In genomic region chr19:33304760-33305647, GRCh38 we compare ENCODE assay signal across 1 cellular context.
TF ChIP-seq lines count a peak whose summit lies in the region.

No MANE protein-coding gene starts in this region.

TF ChIP-seq in HepG2, 621 proteins besides CTCF, POLR2A, EP300 and RAD21 (continued from another document and continues in another):
- TF ChIP-seq PRDM15 (CRISPR knock-in tag; IDR thresholded peaks at IDR 0.05) (no peak), ZNF672 (CRISPR knock-in tag; IDR thresholded peaks at IDR 0.05) (no peak), PHB2 (IDR thresholded peaks at IDR 0.05; ENCODE audit: partially characterized antibody) (no peak), MYPOP (CRISPR knock-in tag; IDR thresholded peaks at IDR 0.05) (no peak), DMAP1 (CRISPR knock-in tag; IDR thresholded peaks at IDR 0.05) (0 out of 2 replicates have a peak, but pooled peaks have one; percentile 40), PBX3 (CRISPR knock-in tag; IDR thresholded peaks at IDR 0.05; ENCODE audit: borderline replicate concordance) (no peak), NCOA2 (CRISPR knock-in tag; IDR thresholded peaks at IDR 0.05) (no peak), HOXA3 (CRISPR knock-in tag; IDR thresholded peaks at IDR 0.05) (peak; percentile 42), SOX5 (CRISPR knock-in tag; IDR thresholded peaks at IDR 0.05; ENCODE audit: borderline replicate concordance) (no peak), HNRNPK (IDR thresholded peaks at IDR 0.05; ENCODE audit: low read depth, low read length, poor library complexity, severe bottlenecking) (no peak), CENPT (CRISPR knock-in tag; IDR thresholded peaks at IDR 0.05; ENCODE audit: low read depth) (no peak), STAG1 (CRISPR knock-in tag; IDR thresholded peaks at IDR 0.05) (peak; percentile 46; the same call in 1 of the 2 replicates), ZNF335 (CRISPR knock-in tag; IDR thresholded peaks at IDR 0.05) (no peak), HIC2 (CRISPR knock-in tag; IDR thresholded peaks at IDR 0.05; ENCODE audit: low read depth) (no peak), ZNF841 (CRISPR knock-in tag; IDR thresholded peaks at IDR 0.05; ENCODE audit: borderline replicate concordance) (no peak), ZNF772 (CRISPR knock-in tag; IDR thresholded peaks at IDR 0.05) (no peak), KMT2A (CRISPR knock-in tag; IDR thresholded peaks at IDR 0.05) (no peak), NR0B2 (CRISPR knock-in tag; IDR thresholded peaks at IDR 0.05) (no peak), MAZ (IDR thresholded peaks at IDR 0.05; ENCODE audit: borderline replicate concordance, low read depth, low read length) (no peak), MAZ (CRISPR knock-in tag; IDR thresholded peaks at IDR 0.05; ENCODE audit: low read depth) (no peak), GTF3A (CRISPR knock-in tag; conservative IDR thresholded peaks at IDR 0.05) (no peak), ZNF724P (CRISPR knock-in tag; IDR thresholded peaks at IDR 0.05; ENCODE audit: borderline replicate concordance) (no peak), GABPA (IDR thresholded peaks at IDR 0.05; ENCODE audit: low read depth, low read length) (no peak), GABPA (CRISPR knock-in tag; IDR thresholded peaks at IDR 0.05; ENCODE audit: low read depth) (no peak), RFX1 (IDR thresholded peaks at IDR 0.05) (no peak), HMGXB4 (CRISPR knock-in tag; IDR thresholded peaks at IDR 0.05; ENCODE audit: borderline replicate concordance in 1 of 2, low read depth in 1 of 2) (peak; percentile 42 to 52; a peak in 1 of 4 replicates), ELF4 (CRISPR knock-in tag; IDR thresholded peaks at IDR 0.05; ENCODE audit: borderline replicate concordance) (no peak), RFXAP (CRISPR knock-in tag; IDR thresholded peaks at IDR 0.05; ENCODE audit: borderline replicate concordance) (no peak), ETS1 (CRISPR knock-in tag; IDR thresholded peaks at IDR 0.05) (no peak), ZNF225 (CRISPR knock-in tag; IDR thresholded peaks at IDR 0.05) (no peak), REXO4 (CRISPR knock-in tag; IDR thresholded peaks at IDR 0.05; ENCODE audit: borderline replicate concordance) (0 out of 2 replicates have a peak, but pooled peaks have one; percentile 36), TBX2 (CRISPR knock-in tag; IDR thresholded peaks at IDR 0.05; ENCODE audit: borderline replicate concordance) (no peak), BRCA1 (CRISPR knock-in tag; IDR thresholded peaks at IDR 0.05) (no peak), THAP11 (CRISPR knock-in tag; IDR thresholded peaks at IDR 0.05) (no peak), TOPORS (CRISPR knock-in tag; IDR thresholded peaks at IDR 0.05) (no peak), ATF7-NPFF (CRISPR knock-in tag; IDR thresholded peaks at IDR 0.05; ENCODE audit: low read depth) (no peak), SOX6 (IDR thresholded peaks at IDR 0.05) (no peak), SOX6 (CRISPR knock-in tag; IDR thresholded peaks at IDR 0.05) (0 out of 2 replicates have a peak, but pooled peaks have one; percentile 21), TCF7 (IDR thresholded peaks at IDR 0.05; ENCODE audit: low read depth) (no peak), NFE2L1 (CRISPR knock-in tag; IDR thresholded peaks at IDR 0.05; ENCODE audit: borderline replicate concordance) (no peak), HBP1 (CRISPR knock-in tag; IDR thresholded peaks at IDR 0.05; ENCODE audit: low read depth) (no peak), RAD51 (IDR thresholded peaks at IDR 0.05; ENCODE audit: borderline replicate concordance) (no peak), RORA (CRISPR knock-in tag; IDR thresholded peaks at IDR 0.05) (no peak), ISX (CRISPR knock-in tag; conservative IDR thresholded peaks at IDR 0.05) (no peak), PAX8 (CRISPR knock-in tag; IDR thresholded peaks at IDR 0.05; ENCODE audit: borderline replicate concordance) (no peak), FOXO1 (CRISPR knock-in tag; IDR thresholded peaks at IDR 0.05) (no peak), TFDP2 (CRISPR knock-in tag; IDR thresholded peaks at IDR 0.05) (no peak; the same call in 1 of the 2 replicates), HIVEP1 (CRISPR knock-in tag; IDR thresholded peaks at IDR 0.05) (no peak), ZNF317 (CRISPR knock-in tag; IDR thresholded peaks at IDR 0.05) (no peak), BHLHE40 (IDR thresholded peaks at IDR 0.05; ENCODE audit: low read length) (no peak), KLF15 (CRISPR knock-in tag; IDR thresholded peaks at IDR 0.05; ENCODE audit: borderline replicate concordance) (no peak), ZFP91 (CRISPR knock-in tag; IDR thresholded peaks at IDR 0.05; ENCODE audit: borderline replicate concordance) (peak; percentile 40; the same call in 1 of the 2 replicates), WIZ (CRISPR knock-in tag; IDR thresholded peaks at IDR 0.05) (0 out of 2 replicates have a peak, but pooled peaks have one; percentile 69), TCF12 (IDR thresholded peaks at IDR 0.05) (no peak), TCF12 (CRISPR knock-in tag; IDR thresholded peaks at IDR 0.05) (no peak), RXRB (CRISPR knock-in tag; IDR thresholded peaks at IDR 0.05; ENCODE audit: borderline replicate concordance) (peak; percentile 27; the same call in 1 of the 2 replicates), ZNF468 (CRISPR knock-in tag; IDR thresholded peaks at IDR 0.05) (0 out of 2 replicates have a peak, but pooled peaks have one; percentile 26), MED13 (CRISPR knock-in tag; IDR thresholded peaks at IDR 0.05) (no peak; the same call in 1 of the 2 replicates)
